Comparison of ENCODE assay signal across 8 cellular contexts in the genomic region with DNA sequence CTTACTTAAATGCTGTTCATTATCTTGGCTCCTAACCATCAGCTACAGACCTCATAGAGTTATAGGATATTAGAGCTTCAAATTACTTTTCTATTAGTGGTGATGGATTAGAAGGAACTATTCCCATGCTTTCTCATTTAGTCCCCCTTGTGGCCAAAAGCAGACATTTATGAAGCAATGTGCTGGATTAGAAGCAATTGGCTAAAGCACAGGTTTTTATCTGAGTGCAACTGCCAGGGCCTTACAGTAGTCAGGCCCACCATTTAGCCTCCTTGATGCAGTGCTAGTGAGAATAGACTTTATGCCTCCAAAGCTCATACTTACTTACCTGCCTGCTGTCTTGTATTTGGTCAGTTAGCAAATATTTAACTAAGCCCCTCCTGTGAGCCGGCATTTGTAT.
DNase-seq lines count a peak whose midpoint lies in the region; ATAC-seq and TF ChIP-seq lines count a peak whose summit lies in the region.

No MANE protein-coding gene starts in this region.

- H3K4me3 Mint-ChIP-seq in mesothelial cell of epicardium, result no peak overlapping the region

- WGBS in sigmoid colon, 2 donors, result 24 to 78% methylated on average over 1 of the region's 1 CpG

- no peaks in the 10 kb centered on the region for H3K27me3 ChIP-seq in sigmoid colon

- no peaks in the 10 kb centered on the region for H3K4me1 ChIP-seq in sigmoid colon

- no peak for TF ChIP-seq POLR2A in sigmoid colon (IDR thresholded peaks at IDR 0.05)

- H3K4me3 ChIP-seq in sigmoid colon, result no peak overlapping the region

- intact Hi-C loops in sigmoid colon (cut with DNase I), result no loop called here

- H3K9me3 Mint-ChIP-seq in mesothelial cell of epicardium, result peaks cover 19% of the 10 kb centered on the region

- H3K9me3 ChIP-seq in sigmoid colon, result no peaks in the 10 kb centered on the region

- H3K36me3 Mint-ChIP-seq in mesothelial cell of epicardium, result no peaks in the 10 kb centered on the region

- no peak overlapping the region for H3K27ac Mint-ChIP-seq in mesothelial cell of epicardium

- no peak for ATAC-seq in HG02763 (IDR thresholded peaks at IDR 0.05; ENCODE audit: unreplicated experiment)

- DNase-seq in EL (peak; percentile 1), NCI-H1417 (lab: John Stamatoyannopoulos, UW) (peak; percentile 9 to 80 (median 29)), cerebellum (ENCODE audit: low spot score) (peak; percentile 23), mesothelial cell of epicardium (ENCODE audit: low spot score in 2 of 2, unreplicated experiment in 2 of 2) (no peak), NCI-H187 treated with DMSO at 0.1 percent for 48 hours (lab: John Stamatoyannopoulos, UW) (no peak), sigmoid colon (no peak)
- no peak for DNase-seq in activated T-cell treated with anti-CD3 and anti-CD28 coated beads, Interleukin-2, amount 50 U/mL, for 48 hours

- no peaks in the 10 kb centered on the region for H3K36me3 ChIP-seq in sigmoid colon

- TF ChIP-seq EP300 in sigmoid colon (IDR thresholded peaks at IDR 0.05), result no peak

- H3K4me1 Mint-ChIP-seq in mesothelial cell of epicardium, result peaks cover 2% of the 10 kb centered on the region

- TF ChIP-seq CTCF in mesothelial cell of epicardium (IDR thresholded peaks at IDR 0.05; ENCODE audit: unreplicated experiment) (peak; percentile 75), sigmoid colon (IDR thresholded peaks at IDR 0.05) (peak in 2 of 4 experiments; percentile 13 to 16)

- H3K27ac ChIP-seq in sigmoid colon, result no peak overlapping the region

- no peaks in the 10 kb centered on the region for H3K27me3 Mint-ChIP-seq in mesothelial cell of epicardium (ENCODE audit: low read depth)

Comparison
In these comparisons a context has a peak if more than half of its experiments do, and no peak if none do; other contexts are left out.
1. DNase-seq: peak in EL (single experiment), NCI-H1417 (3 of 3) and cerebellum (single experiment); none in mesothelial cell of epicardium (0 of 2), activated T-cell treated with anti-CD3 and anti-CD28 coated beads, Interleukin-2, amount 50 U/mL, for 48 hours (0 of 2), NCI-H187 treated with DMSO at 0.1 percent for 48 hours (single experiment) and sigmoid colon (single experiment).